ENCODE assay signal across 13 cellular contexts in the genomic region with DNA sequence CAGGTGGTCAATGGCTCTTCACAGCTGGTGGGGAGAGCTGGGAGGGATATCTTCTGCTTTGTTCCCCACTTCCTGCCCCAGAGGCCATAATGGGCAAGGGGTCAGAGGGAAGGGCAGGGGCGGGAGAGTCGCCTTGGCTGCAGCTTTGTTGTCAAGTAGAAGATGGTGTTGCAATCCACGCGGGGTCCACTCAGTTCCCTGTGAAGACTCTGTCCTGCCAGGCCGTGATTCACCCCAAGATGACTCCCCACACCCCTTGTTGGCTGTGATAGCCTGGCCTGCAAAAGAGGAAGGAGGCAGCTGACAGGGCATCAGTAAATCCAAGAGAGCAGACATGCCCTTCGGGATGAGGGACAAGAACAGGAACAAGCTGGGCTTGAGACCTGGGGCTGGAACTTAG. TPM values are rescaled to one million over a fixed set of nuclear protein-coding genes. Genes with fewer than 3 reads are reported as not detected.
A peak's percentile ranks its signal among the peaks of the same experiment; 100 is the strongest.
DNase-seq lines count a peak whose midpoint lies in the region; ATAC-seq and TF ChIP-seq lines count a peak whose summit lies in the region.
"Had no signal": no experiment of that assay in that cellular context is flagged by ENCODE, and none has a peak within 500 bp of the region (broad histone marks: within the 10 kb centered on the region; RNA-seq: fewer than 3 reads in every experiment).

No MANE protein-coding gene starts in this region.

- H3K4me2 ChIP-seq in fibroblast of lung (ENCODE audit: extremely low read depth, insufficient read depth, low read length) = no peak overlapping the region
- H3K4me2 ChIP-seq in trophoblast cell (ENCODE audit: low read length) = no peak overlapping the region
- H3K4me2 ChIP-seq in OCI-LY7 (ENCODE audit: low read length) = no peak overlapping the region

- no peak overlapping the region for H2BK120ac ChIP-seq in trophoblast cell (ENCODE audit: insufficient read depth, low read length, poor library complexity)

- no peak for ATAC-seq in HG03139 (IDR thresholded peaks at IDR 0.05; ENCODE audit: unreplicated experiment)
- ATAC-seq: left lobe of liver had no signal

- WGBS in trophoblast cell (ENCODE audit: extremely low coverage, insufficient coverage, insufficient read length) = no CpG with 5 or more reads among the region's 6 CpGs

- H4K91ac ChIP-seq in trophoblast cell (ENCODE audit: low read depth, low read length) = no peak overlapping the region

- no peak overlapping the region for H3K18ac ChIP-seq in trophoblast cell (ENCODE audit: low read length)

- CTCF ChIA-PET in OCI-LY7 (lab: Charles Lee; ENCODE audit: unreplicated experiment) = no interaction called here

- no peaks in the 10 kb centered on the region for H3K9me3 ChIP-seq in fibroblast of lung (ENCODE audit: control insufficient read depth, insufficient read depth, low read depth, low read length)
- H3K9me3 ChIP-seq in trophoblast cell (ENCODE audit: insufficient read depth, low read depth, low read length) = no peaks in the 10 kb centered on the region
- H3K9me3 ChIP-seq in OCI-LY7 (ENCODE audit: low read length) = no peaks in the 10 kb centered on the region
- H3K9me3 ChIP-seq: prostate gland had no signal

- H2BK5ac ChIP-seq in trophoblast cell (ENCODE audit: low read depth, low read length, poor library complexity) = no peak overlapping the region

- H4K20me1 ChIP-seq in fibroblast of lung (ENCODE audit: control insufficient read depth, extremely low read depth, insufficient read depth, low read length) (no peaks in the 10 kb centered on the region), OCI-LY7 (ENCODE audit: insufficient read depth, low read length) (no peaks in the 10 kb centered on the region)

- no peak overlapping the region for H3K23ac ChIP-seq in trophoblast cell (ENCODE audit: low read length)

- H3K4ac ChIP-seq in trophoblast cell (ENCODE audit: low read depth, low read length) = no peak overlapping the region

- DNase-seq in AG20443 (ENCODE audit: low spot score) (peak; percentile 73), NB4 (ENCODE audit: low read depth) (peak; percentile 34), fibroblast of lung (ENCODE audit: low read depth in 2 of 2) (peak in 1 of 2 donors; percentile 71), trophoblast cell (peak; percentile 11 to 26), OCI-LY7 (ENCODE audit: low spot score) (no peak), NCI-H2029 (lab: John Stamatoyannopoulos, UW) (no peak)
- no peak for DNase-seq in activated T-cell treated with anti-CD3 and anti-CD28 coated beads, Interleukin-2, amount 50 U/mL, for 48 hours
- DNase-seq: H9, NCI-H1092 had no signal

- no peak for TF ChIP-seq CTCF in NB4 (IDR thresholded peaks at IDR 0.05; ENCODE audit: low read depth, low read length)
- TF ChIP-seq CTCF in fibroblast of lung (conservative IDR thresholded peaks at IDR 0.05 in 1 of 2, IDR thresholded peaks at IDR 0.05 in 1 of 2; ENCODE audit: low read depth in 1 of 2, low read length in 2 of 2) = no peak
- no peak for TF ChIP-seq CTCF in OCI-LY7 (conservative IDR thresholded peaks at IDR 0.05; ENCODE audit: low read length)

- no peaks in the 10 kb centered on the region for H3K79me1 ChIP-seq in trophoblast cell (ENCODE audit: low read length)

- no peak overlapping the region for H4K12ac ChIP-seq in trophoblast cell (ENCODE audit: low read depth, low read length)

- no peak overlapping the region for H2AFZ ChIP-seq in fibroblast of lung (ENCODE audit: low read length)
- H2AFZ ChIP-seq in trophoblast cell (ENCODE audit: insufficient read depth, low read length, poor library complexity) = no peak overlapping the region
- H2AFZ ChIP-seq in OCI-LY7 (ENCODE audit: low read length) = no peak overlapping the region

- POLR2A ChIA-PET in OCI-LY7 (lab: Charles Lee) = interaction anchor here (0.8 to 1.6 kb wide), 3 partner anchors 9 to 206 kb away, joined by 3 to 4 read pairs (median 3); no protein-coding TSS in a partner anchor

- no peak overlapping the region for H3K4me3 ChIP-seq in NB4 (ENCODE audit: low read depth, low read length)
- no peak overlapping the region for H3K4me3 ChIP-seq in fibroblast of lung (replicated peaks in 1 of 4; ENCODE audit: control extremely low read depth in 1 of 4, insufficient read depth in 1 of 4, low read depth in 3 of 4, low read length in 4 of 4)
- H3K4me3 ChIP-seq in trophoblast cell (ENCODE audit: low read depth, low read length) = no peak overlapping the region
- no peak overlapping the region for H3K4me3 ChIP-seq in OCI-LY7 (ENCODE audit: low read depth, low read length, poor library complexity, severe bottlenecking)
- H3K4me3 ChIP-seq: prostate gland had no signal

- H3K27ac ChIP-seq in fibroblast of lung (ENCODE audit: insufficient read depth, low read length) (peak overlapping the region; percentile 40), trophoblast cell (ENCODE audit: low read depth, low read length) (no peak overlapping the region), OCI-LY7 (ENCODE audit: low read depth, low read length, poor library complexity, severe bottlenecking) (no peak overlapping the region)
- H3K27ac ChIP-seq: prostate gland had no signal

- H3K9ac ChIP-seq in fibroblast of lung (ENCODE audit: insufficient read depth, low read length) = no peak overlapping the region
- H3K9ac ChIP-seq in trophoblast cell (ENCODE audit: low read length) = no peak overlapping the region

- H4K8ac ChIP-seq in trophoblast cell (ENCODE audit: low read depth, low read length) = no peak overlapping the region

- H3K9me2 ChIP-seq in OCI-LY7 (ENCODE audit: insufficient read depth, low read length) = no peaks in the 10 kb centered on the region

- H3K4me1 ChIP-seq in fibroblast of lung (ENCODE audit: control insufficient read depth, extremely low read depth, insufficient read depth, low read length) (peaks cover 36% of the 10 kb centered on the region), trophoblast cell (ENCODE audit: control insufficient read depth in 1 of 2, insufficient read depth in 2 of 2, low read length in 2 of 2) (no peaks in the 10 kb centered on the region), OCI-LY7 (ENCODE audit: insufficient read depth, low read length, poor library complexity, severe bottlenecking) (no peaks in the 10 kb centered on the region)
- H3K4me1 ChIP-seq: prostate gland had no signal

- intact Hi-C loops in OCI-LY7 (cut with micrococcal nuclease; ENCODE audit: unreplicated experiment) = no loop called here

- H2BK12ac ChIP-seq in trophoblast cell (ENCODE audit: low read length) = no peak overlapping the region

- BruUV-seq in OCI-LY7 (replicated peaks; lab: Mats Ljungman, UMichigan) = no TSS peak

- no peak for TF ChIP-seq POLR2A in NB4 (IDR thresholded peaks at IDR 0.05; ENCODE audit: extremely low read depth, insufficient read length)

- H3K27me3 ChIP-seq in fibroblast of lung (ENCODE audit: control insufficient read depth, insufficient read depth, low read length) (no peaks in the 10 kb centered on the region), trophoblast cell (ENCODE audit: insufficient read depth, low read length) (no peaks in the 10 kb centered on the region)

- H3K79me2 ChIP-seq in fibroblast of lung (ENCODE audit: control insufficient read depth, insufficient read depth, low read length) (no peaks in the 10 kb centered on the region), trophoblast cell (ENCODE audit: control insufficient read depth, insufficient read depth, low read length, poor library complexity) (no peaks in the 10 kb centered on the region), OCI-LY7 (ENCODE audit: insufficient read depth, low read depth, low read length) (no peaks in the 10 kb centered on the region)

- H3K36me3 ChIP-seq in fibroblast of lung (ENCODE audit: control insufficient read depth, insufficient read depth, low read length) = no peaks in the 10 kb centered on the region
- no peaks in the 10 kb centered on the region for H3K36me3 ChIP-seq in trophoblast cell (ENCODE audit: control insufficient read depth in 1 of 2, insufficient read depth in 2 of 2, low read length in 2 of 2)
- no peaks in the 10 kb centered on the region for H3K36me3 ChIP-seq in OCI-LY7 (ENCODE audit: insufficient read depth, low read length)
- H3K36me3 ChIP-seq: prostate gland had no signal

- no peak overlapping the region for H3K14ac ChIP-seq in trophoblast cell (ENCODE audit: low read length)

- H2AK5ac ChIP-seq in trophoblast cell (ENCODE audit: low read length) = no peak overlapping the region

RNA-seq across cellular contexts. Expression of a gene that starts 6.9 kb away (rescaled TPM):
- total RNA-seq in fibroblast of lung (37.7 and 47.3 TPM in 2 replicates), OCI-LY7 (2022) (not detected in 2 replicates)
- polyA plus RNA-seq in fibroblast of lung = 3.1 and 10.7 TPM in 2 replicates
- polyA plus RNA-seq in fibroblast of lung (2012) = 2.3 and 8.2 TPM in 2 replicates
- 6.5 and 19.6 TPM in 2 replicates for polyA minus RNA-seq in fibroblast of lung (ENCODE audit: low replicate concordance)
- polyA plus RNA-seq in trophoblast cell (2013) = 0.03 and 0.07 TPM in 2 replicates
- 0.03 TPM in 1 of 2 replicates, not detected in the other for total RNA-seq in OCI-LY7 (2014; rRNA removed; shearing (Covaris generic))
- total RNA-seq: T-helper 2 cell treated with Interferon-gamma antibody and Interleukin-4, amounts not matched to agents 100 ng/mL and 5 ng/mL, for 36 hours had no signal

Comparison
In these comparisons a context has a peak if more than half of its experiments do, and no peak if none do; other contexts are left out.
1. DNase-seq: peak in AG20443 (single experiment), NB4 (single experiment) and trophoblast cell (2 of 2); none in OCI-LY7 (single experiment), NCI-H2029 (single experiment) and activated T-cell treated with anti-CD3 and anti-CD28 coated beads, Interleukin-2, amount 50 U/mL, for 48 hours (0 of 2).
2. RNA of a gene that starts 6.9 kb away (total RNA-seq): 37.7 to 47.3 TPM in fibroblast of lung; 0.03 TPM in OCI-LY7; every median in the first group is over 10 times any median in the second.